In the genomic region with DNA sequence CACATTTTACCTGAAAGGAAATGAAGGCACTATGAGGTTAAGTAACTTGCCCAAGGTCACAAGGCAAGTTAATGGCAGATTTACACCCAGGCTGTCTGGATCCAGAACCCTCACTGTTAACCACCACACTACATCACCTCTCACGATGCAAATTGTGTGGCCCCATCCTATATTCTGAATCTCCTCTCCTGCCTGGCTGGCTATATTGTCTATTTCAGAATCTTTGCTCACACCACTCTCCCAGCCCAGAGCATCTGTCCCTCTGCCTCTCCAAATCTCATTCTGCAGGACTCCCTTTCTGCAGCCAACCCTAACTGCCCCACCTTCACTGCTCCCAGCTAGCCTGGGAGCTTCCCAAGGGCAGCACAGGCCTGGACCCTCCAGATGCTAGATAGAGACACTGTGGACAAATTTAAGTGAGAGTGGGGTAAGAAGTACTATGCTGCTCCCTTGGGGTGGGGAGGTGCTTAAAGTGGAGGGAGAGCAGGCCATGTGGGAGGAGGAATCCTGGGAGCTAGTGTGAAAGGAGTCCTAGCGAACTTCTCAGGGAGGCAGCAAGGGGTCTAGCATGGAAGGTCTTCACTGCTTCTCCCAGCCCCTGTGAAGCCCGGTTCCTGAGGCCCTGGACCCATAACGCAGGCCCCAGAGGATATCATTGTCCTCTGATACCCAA, we compare ENCODE assay signal across 8 cellular contexts. TPM values are rescaled to one million over a fixed set of nuclear protein-coding genes. Genes with fewer than 3 reads are reported as not detected.
DNase-seq lines count a peak whose midpoint lies in the region; ATAC-seq lines count a peak whose summit lies in the region.

No MANE protein-coding gene starts in this region.

- DNase-seq in T-helper 2 cell treated with Interferon-gamma antibody and Interleukin-4, amounts not matched to agents 5 μg/mL and 100 μg/mL, for 36 hours (ENCODE audit: low spot score) = no peak
- no peak for DNase-seq in T-helper 2 cell
- DNase-seq in RKO (ENCODE audit: low spot score) = peak; percentile 72
- no peak for DNase-seq in epithelial cell of prostate (ENCODE audit: low read depth, low spot score)
- no peak for DNase-seq in natural killer cell treated with Interleukin-12 subunit alpha and Interleukin-12 subunit beta and Interleukin-15 and Interleukin-18, amount 100 ng/mL, for 72 hours (ENCODE audit: low spot score)
- no peak for DNase-seq in posterior vena cava (ENCODE audit: low spot score)
- DNase-seq in NCI-H446 treated with DMSO at 0.1 percent for 48 hours (lab: John Stamatoyannopoulos, UW) = no peak

- peaks cover 12% of the 10 kb centered on the region for H3K36me3 Mint-ChIP-seq in T-helper 2 cell treated with Interferon-gamma antibody and Interleukin-4, amounts not matched to agents 5 μg/mL and 100 μg/mL, for 36 hours (ENCODE audit: low read depth)
- no peaks in the 10 kb centered on the region for H3K36me3 Mint-ChIP-seq in natural killer cell treated with Interleukin-12 subunit alpha and Interleukin-12 subunit beta and Interleukin-15 and Interleukin-18, amount 100 ng/mL, for 72 hours

- peak overlapping the region; percentile 97 for H3K4me3 Mint-ChIP-seq in T-helper 2 cell treated with Interferon-gamma antibody and Interleukin-4, amounts not matched to agents 5 μg/mL and 100 μg/mL, for 36 hours
- peak overlapping the region; percentile 96 for H3K4me3 Mint-ChIP-seq in natural killer cell treated with Interleukin-12 subunit alpha and Interleukin-12 subunit beta and Interleukin-15 and Interleukin-18, amount 100 ng/mL, for 72 hours

- peak overlapping the region; percentile 94 for H3K27ac Mint-ChIP-seq in T-helper 2 cell treated with Interferon-gamma antibody and Interleukin-4, amounts not matched to agents 5 μg/mL and 100 μg/mL, for 36 hours
- peak overlapping the region; percentile 90 to 92 for H3K27ac Mint-ChIP-seq in natural killer cell treated with Interleukin-12 subunit alpha and Interleukin-12 subunit beta and Interleukin-15 and Interleukin-18, amount 100 ng/mL, for 72 hours

- no peaks in the 10 kb centered on the region for H3K9me3 Mint-ChIP-seq in T-helper 2 cell treated with Interferon-gamma antibody and Interleukin-4, amounts not matched to agents 5 μg/mL and 100 μg/mL, for 36 hours
- no peaks in the 10 kb centered on the region for H3K9me3 Mint-ChIP-seq in natural killer cell treated with Interleukin-12 subunit alpha and Interleukin-12 subunit beta and Interleukin-15 and Interleukin-18, amount 100 ng/mL, for 72 hours

- no peak for ATAC-seq in natural killer cell treated with Interleukin-12 subunit alpha and Interleukin-12 subunit beta and Interleukin-15 and Interleukin-18, amount 100 ng/mL, for 72 hours
- ATAC-seq in GM19023 (IDR thresholded peaks at IDR 0.05; ENCODE audit: unreplicated experiment) = no peak

- H3K27me3 Mint-ChIP-seq in T-helper 2 cell treated with Interferon-gamma antibody and Interleukin-4, amounts not matched to agents 5 μg/mL and 100 μg/mL, for 36 hours (ENCODE audit: low read depth) = no peaks in the 10 kb centered on the region
- no peaks in the 10 kb centered on the region for H3K27me3 Mint-ChIP-seq in natural killer cell treated with Interleukin-12 subunit alpha and Interleukin-12 subunit beta and Interleukin-15 and Interleukin-18, amount 100 ng/mL, for 72 hours

- peaks cover 32% of the 10 kb centered on the region for H3K4me1 Mint-ChIP-seq in T-helper 2 cell treated with Interferon-gamma antibody and Interleukin-4, amounts not matched to agents 5 μg/mL and 100 μg/mL, for 36 hours (ENCODE audit: low read depth)
- peaks cover 41 to 58% of the 10 kb centered on the region in 2 donors for H3K4me1 Mint-ChIP-seq in natural killer cell treated with Interleukin-12 subunit alpha and Interleukin-12 subunit beta and Interleukin-15 and Interleukin-18, amount 100 ng/mL, for 72 hours (ENCODE audit: low read depth in 2 of 2)

- H3K27ac ChIP-seq in epithelial cell of prostate = peak overlapping the region; percentile 48

- intact Hi-C loops in posterior vena cava (cut with DNase I) = no loop called here

RNA-seq across cellular contexts. Expression of a gene that starts 0.8 kb away (rescaled TPM):
- 10 to 100 TPM; 39.8 to 58.5 TPM for total RNA-seq in natural killer cell treated with Interleukin-12 subunit alpha and Interleukin-12 subunit beta and Interleukin-15 and Interleukin-18, amount 100 ng/mL, for 72 hours
- 10 to 100 TPM; 35.7 to 40.9 TPM for total RNA-seq in posterior vena cava

RNA-seq across cellular contexts. Expression of a gene that starts 11.0 kb away (rescaled TPM):
- total RNA-seq in natural killer cell treated with Interleukin-12 subunit alpha and Interleukin-12 subunit beta and Interleukin-15 and Interleukin-18, amount 100 ng/mL, for 72 hours = 10 to 100 TPM; 22.0 to 23.7 TPM
- total RNA-seq in posterior vena cava = 10 to 100 TPM; 10.8 to 12.4 TPM

RNA-seq across cellular contexts. Expression of a gene that starts 13.0 kb away (rescaled TPM):
- total RNA-seq in natural killer cell treated with Interleukin-12 subunit alpha and Interleukin-12 subunit beta and Interleukin-15 and Interleukin-18, amount 100 ng/mL, for 72 hours = 1 to 10 TPM; 2.3 to 7.6 TPM
- under 1 TPM; 0.24 to 0.83 TPM for total RNA-seq in posterior vena cava

RNA-seq across cellular contexts. Expression of a gene that starts 19.8 kb away (rescaled TPM):
- under 1 TPM in 1 of 2 donors, not detected in 1; 0.98 TPM for total RNA-seq in natural killer cell treated with Interleukin-12 subunit alpha and Interleukin-12 subunit beta and Interleukin-15 and Interleukin-18, amount 100 ng/mL, for 72 hours
- not detected for total RNA-seq in posterior vena cava

RNA-seq across cellular contexts. Expression of a gene that starts 36.1 kb away (rescaled TPM):
- total RNA-seq in natural killer cell treated with Interleukin-12 subunit alpha and Interleukin-12 subunit beta and Interleukin-15 and Interleukin-18, amount 100 ng/mL, for 72 hours = 100 to 1,000 TPM; 370 to 522 TPM
- 10 to 100 TPM; 21.5 to 44.7 TPM for total RNA-seq in posterior vena cava
